ENCODE assay signal across 2 cellular contexts in the genomic region with DNA sequence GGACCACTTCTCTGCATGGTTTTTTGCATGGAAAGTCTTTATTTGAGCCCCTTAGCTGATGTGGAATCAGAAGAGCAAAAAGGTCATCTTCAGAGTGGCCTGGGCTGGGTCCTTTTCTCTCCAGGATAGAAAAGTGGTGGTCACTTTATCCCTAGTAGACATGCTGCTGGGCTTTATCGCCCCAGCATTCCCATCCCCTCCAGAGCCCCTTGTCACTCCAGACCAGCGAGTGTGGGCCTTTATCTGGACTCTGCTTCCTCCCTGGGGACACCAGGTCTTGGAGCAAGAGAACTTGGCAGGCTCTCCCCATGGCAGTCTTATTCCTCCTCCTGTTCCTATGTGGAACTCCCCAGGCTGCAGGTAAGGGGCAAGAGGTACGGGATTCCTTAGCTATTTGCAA.
TF ChIP-seq lines count a peak whose summit lies in the region.

A gene with protein sequence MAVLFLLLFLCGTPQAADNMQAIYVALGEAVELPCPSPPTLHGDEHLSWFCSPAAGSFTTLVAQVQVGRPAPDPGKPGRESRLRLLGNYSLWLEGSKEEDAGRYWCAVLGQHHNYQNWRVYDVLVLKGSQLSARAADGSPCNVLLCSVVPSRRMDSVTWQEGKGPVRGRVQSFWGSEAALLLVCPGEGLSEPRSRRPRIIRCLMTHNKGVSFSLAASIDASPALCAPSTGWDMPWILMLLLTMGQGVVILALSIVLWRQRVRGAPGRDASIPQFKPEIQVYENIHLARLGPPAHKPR (plus strand): TSS at position 268 of the 400 bp plus-strand sequence. CDS start 41 bp downstream, at position 309.

TF ChIP-seq in IMR-90, 13 proteins besides CTCF, POLR2A, EP300 and RAD21:
- no peak for TF ChIP-seq RFX5 (IDR thresholded peaks at IDR 0.05; ENCODE audit: low read depth, low read length)
- TF ChIP-seq CHD1 (IDR thresholded peaks at IDR 0.05; ENCODE audit: low read depth, low read length), result no peak
- no peak for TF ChIP-seq BHLHE40 (IDR thresholded peaks at IDR 0.05; ENCODE audit: low read depth, low read length)
- no peak for TF ChIP-seq NFE2L2 (IDR thresholded peaks at IDR 0.05; ENCODE audit: low read depth, low read length)
- TF ChIP-seq MAFK (IDR thresholded peaks at IDR 0.05; ENCODE audit: low read depth, low read length), result no peak
- TF ChIP-seq CEBPB (IDR thresholded peaks at IDR 0.05; ENCODE audit: low read depth, low read length), result no peak
- TF ChIP-seq MXI1 (IDR thresholded peaks at IDR 0.05; ENCODE audit: borderline replicate concordance, low read depth, low read length), result no peak
- TF ChIP-seq SMC3 (IDR thresholded peaks at IDR 0.05; ENCODE audit: low read depth, low read length), result no peak
- TF ChIP-seq RCOR1 (IDR thresholded peaks at IDR 0.05; ENCODE audit: insufficient replicate concordance, low read length), result no peak
- no peak for TF ChIP-seq FOS (IDR thresholded peaks at IDR 0.05; ENCODE audit: low read depth, low read length)
- no peak for TF ChIP-seq MAZ (IDR thresholded peaks at IDR 0.05; ENCODE audit: borderline replicate concordance, low read depth, low read length)
- TF ChIP-seq ELK1 (IDR thresholded peaks at IDR 0.05; ENCODE audit: borderline replicate concordance, low read depth, low read length), result no peak
- TF ChIP-seq, protein P1, sequence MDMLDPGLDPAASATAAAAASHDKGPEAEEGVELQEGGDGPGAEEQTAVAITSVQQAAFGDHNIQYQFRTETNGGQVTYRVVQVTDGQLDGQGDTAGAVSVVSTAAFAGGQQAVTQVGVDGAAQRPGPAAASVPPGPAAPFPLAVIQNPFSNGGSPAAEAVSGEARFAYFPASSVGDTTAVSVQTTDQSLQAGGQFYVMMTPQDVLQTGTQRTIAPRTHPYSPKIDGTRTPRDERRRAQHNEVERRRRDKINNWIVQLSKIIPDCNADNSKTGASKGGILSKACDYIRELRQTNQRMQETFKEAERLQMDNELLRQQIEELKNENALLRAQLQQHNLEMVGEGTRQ (IDR thresholded peaks at IDR 0.05; ENCODE audit: low read depth, low read length), result no peak

TF ChIP-seq in H1, 55 proteins besides CTCF, POLR2A, EP300 and RAD21:
- no peak for TF ChIP-seq BACH1 (IDR thresholded peaks at IDR 0.05; ENCODE audit: low read length)
- no peak for TF ChIP-seq TCF12 (IDR thresholded peaks at IDR 0.05; ENCODE audit: low read depth, low read length)
